12 cellular contexts compared by ENCODE assay signal in the genomic region with DNA sequence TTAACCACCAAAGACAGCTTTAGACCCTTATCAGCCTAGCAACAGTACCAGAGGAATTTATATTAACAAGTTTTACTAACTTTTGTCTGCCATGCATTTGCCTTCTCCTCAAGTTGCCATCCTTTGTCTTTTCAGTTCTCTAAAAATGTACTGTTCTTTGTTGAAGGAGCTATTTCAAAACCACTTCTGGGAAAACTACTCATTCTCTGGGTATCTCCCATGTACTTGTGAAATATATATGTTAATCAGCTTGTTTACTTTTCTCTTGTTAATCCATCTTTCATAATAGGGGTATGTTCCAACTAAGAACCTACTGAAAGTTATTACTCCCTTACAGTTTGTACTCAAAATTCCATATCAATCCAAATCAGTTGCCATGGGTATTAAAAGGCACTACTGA.
DNase-seq lines count a peak whose midpoint lies in the region; ATAC-seq and TF ChIP-seq lines count a peak whose summit lies in the region.
"Had no signal": no experiment of that assay in that cellular context is flagged by ENCODE, and none has a peak within 500 bp of the region (broad histone marks: within the 10 kb centered on the region; RNA-seq: fewer than 3 reads in every experiment).

No MANE protein-coding gene starts in this region.

- H3K4me3 ChIP-seq in RWPE2 (ENCODE audit: severe bottlenecking), result no peak overlapping the region
- H3K4me3 ChIP-seq: HAP-1 had no signal

- H3K27me3 ChIP-seq in RWPE2 (ENCODE audit: insufficient read depth, poor library complexity, severe bottlenecking), result no peaks in the 10 kb centered on the region

- no peak for TF ChIP-seq CTCF in RWPE2 (IDR thresholded peaks at IDR 0.05; ENCODE audit: poor library complexity, severe bottlenecking)

- H3K36me3 Mint-ChIP-seq in stimulated activated naive CD8-positive, alpha-beta T cell treated with anti-CD3 and anti-CD28 coated beads, Interleukin-15, Interleukin-2, amounts not matched to agents 100 ng/mL and 50 ng/mL, for 24 hours (ENCODE audit: low read depth), result peaks cover 5% of the 10 kb centered on the region

- peak overlapping the region; percentile 51 for H3K27ac Mint-ChIP-seq in stimulated activated naive CD8-positive, alpha-beta T cell treated with anti-CD3 and anti-CD28 coated beads, Interleukin-15, Interleukin-2, amounts not matched to agents 100 ng/mL and 50 ng/mL, for 24 hours

- no peaks in the 10 kb centered on the region for H3K9me3 ChIP-seq in RWPE2 (ENCODE audit: severe bottlenecking)
- H3K9me3 ChIP-seq: HAP-1 had no signal

- H3K27ac ChIP-seq in RWPE2 (ENCODE audit: poor library complexity, severe bottlenecking), result peak overlapping the region; percentile 90

- no peaks in the 10 kb centered on the region for H3K27me3 Mint-ChIP-seq in stimulated activated naive CD8-positive, alpha-beta T cell treated with anti-CD3 and anti-CD28 coated beads, Interleukin-15, Interleukin-2, amounts not matched to agents 100 ng/mL and 50 ng/mL, for 24 hours

- peaks cover 39% of the 10 kb centered on the region for H3K4me1 Mint-ChIP-seq in stimulated activated naive CD8-positive, alpha-beta T cell treated with anti-CD3 and anti-CD28 coated beads, Interleukin-15, Interleukin-2, amounts not matched to agents 100 ng/mL and 50 ng/mL, for 24 hours (ENCODE audit: low read depth)

- no peak for DNase-seq in stimulated activated naive CD8-positive, alpha-beta T cell treated with anti-CD3 and anti-CD28 coated beads, Interleukin-15, Interleukin-2, amounts not matched to agents 100 U/mL and 50 U/mL, for 24 hours
- no peak for DNase-seq in RWPE2 (ENCODE audit: low spot score)
- DNase-seq in fibroblast of the conjunctiva (ENCODE audit: low read depth), result peak; percentile 51
- no peak for DNase-seq in NCI-H446 (lab: John Stamatoyannopoulos, UW)
- DNase-seq in iPS-NIHi11 (ENCODE audit: low spot score), result no peak
- no peak for DNase-seq in HK-2 (ENCODE audit: unreplicated experiment)
- DNase-seq: activated CD4-positive, alpha-beta T cell treated with anti-CD3 and anti-CD28 coated beads for 1 hour; activated naive CD4-positive, alpha-beta T cell; NCI-H524 had no signal

- no peak overlapping the region for H3K4me3 Mint-ChIP-seq in stimulated activated naive CD8-positive, alpha-beta T cell treated with anti-CD3 and anti-CD28 coated beads, Interleukin-15, Interleukin-2, amounts not matched to agents 100 ng/mL and 50 ng/mL, for 24 hours

- H3K9me3 Mint-ChIP-seq in stimulated activated naive CD8-positive, alpha-beta T cell treated with anti-CD3 and anti-CD28 coated beads, Interleukin-15, Interleukin-2, amounts not matched to agents 100 ng/mL and 50 ng/mL, for 24 hours, result no peaks in the 10 kb centered on the region

- no peaks in the 10 kb centered on the region; the same call in 1 of the 2 replicates for H3K36me3 ChIP-seq in RWPE2 (ENCODE audit: low read depth)
- H3K36me3 ChIP-seq: HAP-1 had no signal

- ATAC-seq in stimulated activated naive CD8-positive, alpha-beta T cell treated with anti-CD3 and anti-CD28 coated beads, Interleukin-15, Interleukin-2, amounts not matched to agents 100 U/mL and 50 U/mL, for 24 hours, result no peak
- peak; percentile 69 for ATAC-seq in RWPE2 (ENCODE audit: low read depth)
- no peak for ATAC-seq in GM19328 (IDR thresholded peaks at IDR 0.05; ENCODE audit: unreplicated experiment)

- H3K4me1 ChIP-seq in RWPE2 (ENCODE audit: insufficient read depth, poor library complexity, severe bottlenecking), result peaks cover 70% of the 10 kb centered on the region
- H3K4me1 ChIP-seq: HAP-1 had no signal
